ENCODE assay signal across 28 cellular contexts in the genomic region with DNA sequence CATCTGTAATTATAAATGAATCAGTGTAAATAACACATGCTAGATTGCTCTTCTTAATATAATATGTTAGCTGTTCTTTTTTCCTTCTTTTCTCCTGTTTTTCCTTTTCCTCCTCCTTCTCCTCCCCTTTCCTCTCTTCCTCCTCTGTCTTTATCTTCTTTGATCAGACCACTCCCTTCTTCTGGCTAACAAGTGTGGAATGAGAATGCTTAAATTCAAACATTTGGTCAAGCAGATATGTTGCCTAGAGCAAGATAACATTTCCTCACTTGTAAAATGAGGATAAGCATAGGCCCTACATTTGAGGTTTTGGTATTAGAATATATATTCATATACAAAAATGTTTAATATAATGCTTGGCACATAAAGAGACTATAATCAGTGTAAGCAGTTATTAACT.
DNase-seq lines count a peak whose midpoint lies in the region; ATAC-seq, FAIRE-seq and TF ChIP-seq lines count a peak whose summit lies in the region.
"Had no signal": no experiment of that assay in that cellular context is flagged by ENCODE, and none has a peak within 500 bp of the region (broad histone marks: within the 10 kb centered on the region; RNA-seq: fewer than 3 reads in every experiment).

No MANE protein-coding gene starts in this region.

- H3K36me3 ChIP-seq in PC-3 (ENCODE audit: low read depth, low read length) (no peaks in the 10 kb centered on the region), H1 (ENCODE audit: control insufficient read depth in 2 of 4, insufficient read depth in 4 of 4, low read length in 3 of 4) (no peaks in the 10 kb centered on the region), mesendoderm (ENCODE audit: control insufficient read depth, insufficient read depth, low read length) (no peaks in the 10 kb centered on the region)
- H3K36me3 ChIP-seq: BE2C, BLaER1 had no signal

- H2AFZ ChIP-seq in PC-3 (ENCODE audit: low read length) = no peak overlapping the region
- H2AFZ ChIP-seq in H1 (ENCODE audit: low read length) = peak overlapping the region; percentile 8; the same call in 1 of the 2 replicates

- no peak for TF ChIP-seq CTCF in PC-3 (conservative IDR thresholded peaks at IDR 0.05; ENCODE audit: low read depth, low read length)
- TF ChIP-seq CTCF in H1 (IDR thresholded peaks at IDR 0.05; ENCODE audit: control extremely low read depth in 1 of 3, insufficient read depth in 1 of 3, low read depth in 1 of 3, low read length in 3 of 3) = no peak

- H2BK12ac ChIP-seq in H1 (ENCODE audit: low read depth, low read length) = no peak overlapping the region

- peaks cover 17% of the 10 kb centered on the region for H3K9me3 Mint-ChIP-seq in activated naive CD4-positive, alpha-beta T cell treated with anti-CD3 and anti-CD28 coated beads, Interleukin-2, amount 50 U/mL, for 24 hours

- no TSS peak for BruUV-seq in PC-3 (replicated peaks; lab: Mats Ljungman, UMichigan)

- no peaks in the 10 kb centered on the region for H3F3A ChIP-seq in PC-3 (ENCODE audit: low read length, unreplicated experiment)

- H3K56ac ChIP-seq in H1 (replicated peaks; ENCODE audit: insufficient read length, low read depth, low read length) (no peak overlapping the region), mesendoderm (ENCODE audit: low read length) (no peak overlapping the region)

- H3K9me3 ChIP-seq in PC-3 (ENCODE audit: low read length) = no peaks in the 10 kb centered on the region; the same call in 1 of the 2 replicates
- no peaks in the 10 kb centered on the region for H3K9me3 ChIP-seq in H1 (ENCODE audit: insufficient read depth in 2 of 2, low read depth in 1 of 2, low read length in 1 of 2)
- H3K9me3 ChIP-seq: BE2C, BLaER1 had no signal

- H3K4ac ChIP-seq in H1 (replicated peaks; ENCODE audit: insufficient read length, low read depth, low read length) (no peak overlapping the region), mesendoderm (ENCODE audit: low read depth, low read length) (no peak overlapping the region)

- DNase-seq in activated naive CD4-positive, alpha-beta T cell treated with anti-CD3 and anti-CD28 coated beads, Interleukin-2, amount 50 U/mL, for 16 hours = no peak
- DNase-seq in PC-3 = peak; percentile 45
- DNase-seq in H1 (ENCODE audit: low read depth in 1 of 2, low spot score in 2 of 2) = no peak
- DNase-seq in mesendoderm = peak; percentile 55
- no peak for DNase-seq in NCI-H146 (lab: John Stamatoyannopoulos, UW)
- DNase-seq: 8988T; ACHN; BE2C; C1 segment of cervical spinal cord; CD4-positive, alpha-beta memory T cell; CD4-positive, CD25-positive, alpha-beta regulatory T cell; CD8-positive, alpha-beta memory T cell; COR-L47; DMS 273 treated with DMSO at 0.1 percent for 48 hours; DMS153; DMS53; DMS79; DND-41; EL; GDM1 had no signal

- H3K23ac ChIP-seq in H1 (ENCODE audit: insufficient read length) = no peak overlapping the region
- no peak overlapping the region for H3K23ac ChIP-seq in mesendoderm (ENCODE audit: low read length)

- H3K27ac Mint-ChIP-seq in activated naive CD4-positive, alpha-beta T cell treated with anti-CD3 and anti-CD28 coated beads, Interleukin-2, amount 50 U/mL, for 24 hours = peak overlapping the region; percentile 41
- H3K27ac Mint-ChIP-seq: CD14-positive monocyte; CD4-positive, alpha-beta memory T cell; CD4-positive, CD25-positive, alpha-beta regulatory T cell; CD8-positive, alpha-beta memory T cell had no signal

- H3K27me3 Mint-ChIP-seq in activated naive CD4-positive, alpha-beta T cell treated with anti-CD3 and anti-CD28 coated beads, Interleukin-2, amount 50 U/mL, for 24 hours = no peaks in the 10 kb centered on the region
- H3K27me3 Mint-ChIP-seq: CD4-positive, alpha-beta memory T cell; CD4-positive, CD25-positive, alpha-beta regulatory T cell; CD8-positive, alpha-beta memory T cell had no signal

- no peak overlapping the region for H2BK120ac ChIP-seq in H1 (replicated peaks; ENCODE audit: low read depth, low read length)
- no peak overlapping the region for H2BK120ac ChIP-seq in mesendoderm (ENCODE audit: low read depth, low read length)

- H3K9ac ChIP-seq in PC-3 (ENCODE audit: low read length) (no peak overlapping the region), H1 (replicated peaks in 1 of 4; ENCODE audit: extremely low read depth in 1 of 4, low read depth in 3 of 4, low read length in 3 of 4) (no peak overlapping the region), mesendoderm (ENCODE audit: low read length) (no peak overlapping the region)
- H3K9ac ChIP-seq: BLaER1 had no signal

- no peak overlapping the region for H2BK5ac ChIP-seq in H1 (ENCODE audit: low read depth, low read length)
- H2BK5ac ChIP-seq in mesendoderm (ENCODE audit: low read length) = no peak overlapping the region

- H3K18ac ChIP-seq in H1 (ENCODE audit: extremely low read depth, low read length) (no peak overlapping the region), mesendoderm (ENCODE audit: low read length) (no peak overlapping the region)

- H3K79me2 ChIP-seq in PC-3 (ENCODE audit: low read length) (no peaks in the 10 kb centered on the region), H1 (ENCODE audit: control insufficient read depth in 1 of 2, insufficient read depth in 2 of 2, low read length in 2 of 2) (no peaks in the 10 kb centered on the region), mesendoderm (ENCODE audit: control insufficient read depth, insufficient read depth, low read length) (no peaks in the 10 kb centered on the region)

- 0 out of 2 replicates have a peak, but pooled peaks cover 3% of the 10 kb centered on the region for H4K20me1 ChIP-seq in PC-3 (ENCODE audit: low read length)
- H4K20me1 ChIP-seq in H1 (replicated peaks in 1 of 2; ENCODE audit: control insufficient read depth in 1 of 2, insufficient read depth in 2 of 2, low read length in 2 of 2) = no peaks in the 10 kb centered on the region
- H4K20me1 ChIP-seq: BLaER1 had no signal

- H4K91ac ChIP-seq in H1 (replicated peaks; ENCODE audit: insufficient read length, low read length) = no peak overlapping the region

- no peaks in the 10 kb centered on the region for H3K4me1 Mint-ChIP-seq in activated naive CD4-positive, alpha-beta T cell treated with anti-CD3 and anti-CD28 coated beads, Interleukin-2, amount 50 U/mL, for 24 hours
- H3K4me1 Mint-ChIP-seq: CD14-positive monocyte; CD4-positive, alpha-beta memory T cell; CD4-positive, CD25-positive, alpha-beta regulatory T cell; CD8-positive, alpha-beta memory T cell had no signal

- no peak for TF ChIP-seq RAD21 in H1 (IDR thresholded peaks at IDR 0.05 in 1 of 2, conservative IDR thresholded peaks at IDR 0.05 in 1 of 2; ENCODE audit: low read depth in 2 of 2, low read length in 2 of 2)

- H3K27me3 ChIP-seq in PC-3 (ENCODE audit: low read length) (no peaks in the 10 kb centered on the region), H1 (replicated peaks in 1 of 4; ENCODE audit: control insufficient read depth in 3 of 4, extremely low read depth in 1 of 4, insufficient read depth in 3 of 4, low read length in 3 of 4) (no peaks in the 10 kb centered on the region), mesendoderm (ENCODE audit: insufficient read depth, low read length, poor library complexity) (no peaks in the 10 kb centered on the region)
- H3K27me3 ChIP-seq: BE2C, BLaER1 had no signal

- no peaks in the 10 kb centered on the region for H3K9me2 ChIP-seq in PC-3 (replicated peaks; ENCODE audit: low read length)

- H2BK20ac ChIP-seq in H1 (ENCODE audit: low read length) = no peak overlapping the region

- H3K4me3 ChIP-seq in PC-3 (ENCODE audit: low read length) (no peak overlapping the region), H1 (ENCODE audit: extremely low read depth in 1 of 4, insufficient read depth in 2 of 4, low read depth in 3 of 4, low read length in 4 of 4) (no peak overlapping the region), mesendoderm (ENCODE audit: low read length) (no peak overlapping the region)
- H3K4me3 ChIP-seq: BLaER1, GM12878 had no signal

- no peak overlapping the region for H3K27ac ChIP-seq in PC-3 (ENCODE audit: low read length)
- no peak overlapping the region for H3K27ac ChIP-seq in H1 (ENCODE audit: low read depth, low read length)
- no peak overlapping the region for H3K27ac ChIP-seq in mesendoderm (ENCODE audit: low read depth, low read length)
- H3K27ac ChIP-seq: BLaER1 had no signal

- H3K4me3 Mint-ChIP-seq in activated naive CD4-positive, alpha-beta T cell treated with anti-CD3 and anti-CD28 coated beads, Interleukin-2, amount 50 U/mL, for 24 hours = no peak overlapping the region
- H3K4me3 Mint-ChIP-seq: CD14-positive monocyte; CD4-positive, alpha-beta memory T cell; CD4-positive, CD25-positive, alpha-beta regulatory T cell; CD8-positive, alpha-beta memory T cell had no signal

- H2AK5ac ChIP-seq in H1 (ENCODE audit: low read depth, low read length) (no peak overlapping the region), mesendoderm (ENCODE audit: low read length) (no peak overlapping the region)

- H3K4me2 ChIP-seq in PC-3 (ENCODE audit: low read length) = no peak overlapping the region
- H3K4me2 ChIP-seq in H1 (ENCODE audit: insufficient read depth in 1 of 2, low read depth in 2 of 2, low read length in 2 of 2) = no peak overlapping the region
- no peak overlapping the region for H3K4me2 ChIP-seq in mesendoderm (ENCODE audit: low read length)
- H3K4me2 ChIP-seq: BLaER1 had no signal

- H2BK15ac ChIP-seq in H1 (ENCODE audit: low read length) (no peak overlapping the region), mesendoderm (replicated peaks; ENCODE audit: low read depth) (no peak overlapping the region)

- CTCF ChIA-PET in PC-3 (lab: Charles Lee) (no interaction called here), H1 (lab: Charles Lee; ENCODE audit: partially characterized antibody) (no interaction called here)

- H3K36me3 Mint-ChIP-seq in activated naive CD4-positive, alpha-beta T cell treated with anti-CD3 and anti-CD28 coated beads, Interleukin-2, amount 50 U/mL, for 24 hours = no peaks in the 10 kb centered on the region
- H3K36me3 Mint-ChIP-seq: CD14-positive monocyte; CD4-positive, alpha-beta memory T cell; CD4-positive, CD25-positive, alpha-beta regulatory T cell; CD8-positive, alpha-beta memory T cell had no signal

- no peak for TF ChIP-seq EP300 in H1 (IDR thresholded peaks at IDR 0.05; ENCODE audit: borderline replicate concordance in 1 of 2, low read depth in 2 of 2, low read length in 2 of 2)

- H3K79me1 ChIP-seq in H1 (ENCODE audit: low read depth, low read length) = no peaks in the 10 kb centered on the region
- no peaks in the 10 kb centered on the region for H3K79me1 ChIP-seq in mesendoderm (ENCODE audit: low read length)

- H4K5ac ChIP-seq in H1 (ENCODE audit: insufficient read length, low read depth, low read length) (no peak overlapping the region), mesendoderm (ENCODE audit: low read length) (no peak overlapping the region)

- POLR2A ChIA-PET in PC-3 (lab: Charles Lee; ENCODE audit: unreplicated experiment) = no interaction called here
- POLR2A ChIA-PET in H1 (lab: Charles Lee; ENCODE audit: partially characterized antibody) = no interaction called here

- no peak overlapping the region for H3K14ac ChIP-seq in H1 (ENCODE audit: insufficient read length)

- FAIRE-seq in H1 (lab: Jason Lieb, UNC) = no peak
- FAIRE-seq: GM12878, GM12892, GM18507 had no signal

- no peaks in the 10 kb centered on the region for H3K4me1 ChIP-seq in PC-3 (ENCODE audit: insufficient read depth, low read length)
- no peaks in the 10 kb centered on the region for H3K4me1 ChIP-seq in H1 (replicated peaks in 1 of 4; ENCODE audit: control insufficient read depth in 3 of 4, insufficient read depth in 4 of 4, low read length in 3 of 4)
- no peaks in the 10 kb centered on the region for H3K4me1 ChIP-seq in mesendoderm (ENCODE audit: control insufficient read depth, low read depth, low read length)
- H3K4me1 ChIP-seq: BE2C, BLaER1 had no signal

- intact Hi-C loops in PC-3 (cut with micrococcal nuclease) = no loop called here

- no peak for TF ChIP-seq POLR2A in H1 (IDR thresholded peaks at IDR 0.05; ENCODE audit: control extremely low read depth in 1 of 2, low read depth in 2 of 2, low read length in 2 of 2)

- H3K23me2 ChIP-seq in H1 (ENCODE audit: low read depth, low read length) = no peaks in the 10 kb centered on the region

- H4K8ac ChIP-seq in H1 (ENCODE audit: extremely low read depth, insufficient read depth, low read length) (no peak overlapping the region), mesendoderm (ENCODE audit: low read depth, low read length) (no peak overlapping the region)

- peak; percentile 90 for ATAC-seq in PC-3
- ATAC-seq in HG03175 (IDR thresholded peaks at IDR 0.05; ENCODE audit: unreplicated experiment) = no peak
- no peak for ATAC-seq in GM21423 (IDR thresholded peaks at IDR 0.05; ENCODE audit: unreplicated experiment)
- ATAC-seq: GM12878 had no signal

Comparison
In these comparisons a context has a peak if more than half of its experiments do, and no peak if none do; other contexts are left out.
1. DNase-seq: peak in PC-3 (single experiment) and mesendoderm (single experiment); none in activated naive CD4-positive, alpha-beta T cell treated with anti-CD3 and anti-CD28 coated beads, Interleukin-2, amount 50 U/mL, for 16 hours (single experiment), H1 (0 of 2) and NCI-H146 (single experiment).